19 cellular contexts compared by ENCODE assay signal in genomic region chr20:1887756-1888155, GRCh38. TPM values are rescaled to one million over a fixed set of nuclear protein-coding genes. Genes with fewer than 3 reads are reported as not detected.
DNase-seq lines count a peak whose midpoint lies in the region; FAIRE-seq and TF ChIP-seq lines count a peak whose summit lies in the region.
"Had no signal": no experiment of that assay in that cellular context is flagged by ENCODE, and none has a peak within 500 bp of the region (broad histone marks: within the 10 kb centered on the region; RNA-seq: fewer than 3 reads in every experiment).

No MANE protein-coding gene starts in this region.

- H3K27ac Mint-ChIP-seq in endothelial cell (ENCODE audit: unreplicated experiment) = peak overlapping the region; percentile 88
- no peak overlapping the region for H3K27ac Mint-ChIP-seq in activated T-helper 1 cell treated with anti-CD3 and anti-CD28 coated beads, Interleukin-12 subunit alpha, Interleukin-12 subunit beta, Interleukin-2, Interleukin-4 antibody, amounts not matched to agents 30 ng/mL and 10 ng/mL and 1 ng/mL, durations not matched to agents 14 hours and 24 hours and 36 hours
- H3K27ac Mint-ChIP-seq: B cell; CD4-positive, alpha-beta T cell; GM23338; IgD-negative memory B cell had no signal

- peaks cover 10% of the 10 kb centered on the region for H3K36me3 Mint-ChIP-seq in endothelial cell (ENCODE audit: low read depth, unreplicated experiment)
- no peaks in the 10 kb centered on the region for H3K36me3 Mint-ChIP-seq in activated T-helper 1 cell treated with anti-CD3 and anti-CD28 coated beads, Interleukin-12 subunit alpha, Interleukin-12 subunit beta, Interleukin-2, Interleukin-4 antibody, amounts not matched to agents 30 ng/mL and 10 ng/mL and 1 ng/mL, durations not matched to agents 14 hours and 24 hours and 36 hours (ENCODE audit: low read depth)
- H3K36me3 Mint-ChIP-seq: IgD-negative memory B cell had no signal

- 0 out of 22 replicates have a peak, but pooled peaks cover 0 to 2% (median 0%) of the 10 kb centered on the region in 11 experiments for H3K9me3 ChIP-seq in BLaER1 treated with 17β-estradiol and CSF1 and Interleukin-3, amounts not matched to agents 10 nM and 100 nM (replicated peaks in 1 of 11)
- H3K9me3 ChIP-seq in small intestine (ENCODE audit: control insufficient read depth, low read depth) = no peaks in the 10 kb centered on the region
- H3K9me3 ChIP-seq: Caco-2 had no signal

- TF ChIP-seq CTCF in bronchial epithelial cell (IDR thresholded peaks at IDR 0.05; ENCODE audit: insufficient read depth, low read length, severe bottlenecking) (no peak), endothelial cell (IDR thresholded peaks at IDR 0.05; ENCODE audit: unreplicated experiment) (no peak)

- H3K27me3 Mint-ChIP-seq in endothelial cell (ENCODE audit: unreplicated experiment) = peaks cover 25% of the 10 kb centered on the region
- H3K27me3 Mint-ChIP-seq in activated T-helper 1 cell treated with anti-CD3 and anti-CD28 coated beads, Interleukin-12 subunit alpha, Interleukin-12 subunit beta, Interleukin-2, Interleukin-4 antibody, amounts not matched to agents 30 ng/mL and 10 ng/mL and 1 ng/mL, durations not matched to agents 14 hours and 24 hours and 36 hours (ENCODE audit: insufficient read depth) = peaks cover 32% of the 10 kb centered on the region

- H3K9ac ChIP-seq in BLaER1 treated with 17β-estradiol and CSF1 and Interleukin-3, amounts not matched to agents 10 nM and 100 nM = no peak overlapping the region

- H3K27me3 ChIP-seq in BLaER1 treated with 17β-estradiol and CSF1 and Interleukin-3, amounts not matched to agents 10 nM and 100 nM = peaks cover 0 to 13% (median 7%) of the 10 kb centered on the region in 11 experiments; a peak in 13 of 22 replicates
- no peaks in the 10 kb centered on the region for H3K27me3 ChIP-seq in bronchial epithelial cell (ENCODE audit: control insufficient read depth, insufficient read depth, low read length)
- no peaks in the 10 kb centered on the region for H3K27me3 ChIP-seq in small intestine (ENCODE audit: control insufficient read depth in 2 of 2, insufficient read depth in 2 of 2, low read length in 2 of 2)

- H3K4me2 ChIP-seq in BLaER1 treated with 17β-estradiol and CSF1 and Interleukin-3, amounts not matched to agents 10 nM and 100 nM = peak overlapping the region in 10 of 11 experiments; percentile 26 to 99 (median 96); a peak in 19 of 22 replicates
- H3K4me2 ChIP-seq: GM23338 had no signal

- peaks cover 77% of the 10 kb centered on the region for H3K4me1 Mint-ChIP-seq in endothelial cell (ENCODE audit: unreplicated experiment)
- H3K4me1 Mint-ChIP-seq in activated T-helper 1 cell treated with anti-CD3 and anti-CD28 coated beads, Interleukin-12 subunit alpha, Interleukin-12 subunit beta, Interleukin-2, Interleukin-4 antibody, amounts not matched to agents 30 ng/mL and 10 ng/mL and 1 ng/mL, durations not matched to agents 14 hours and 24 hours and 36 hours (ENCODE audit: low read depth) = no peaks in the 10 kb centered on the region

- peak overlapping the region in 6 of 11 experiments; percentile 69 to 84 (median 78); a peak in 9 of 22 replicates for H3K27ac ChIP-seq in BLaER1 treated with 17β-estradiol and CSF1 and Interleukin-3, amounts not matched to agents 10 nM and 100 nM
- H3K27ac ChIP-seq in small intestine (ENCODE audit: low read depth in 1 of 2, low read length in 1 of 2) = peak overlapping the region; percentile 27 to 37

- H4K20me1 ChIP-seq in BLaER1 treated with 17β-estradiol and CSF1 and Interleukin-3, amounts not matched to agents 10 nM and 100 nM = 0 out of 22 replicates have a peak, but pooled peaks cover 0 to 4% (median 0%) of the 10 kb centered on the region in 11 experiments

- peak overlapping the region; percentile 44 for H3K4me3 Mint-ChIP-seq in endothelial cell (ENCODE audit: unreplicated experiment)
- no peak overlapping the region for H3K4me3 Mint-ChIP-seq in activated T-helper 1 cell treated with anti-CD3 and anti-CD28 coated beads, Interleukin-12 subunit alpha, Interleukin-12 subunit beta, Interleukin-2, Interleukin-4 antibody, amounts not matched to agents 30 ng/mL and 10 ng/mL and 1 ng/mL, durations not matched to agents 14 hours and 24 hours and 36 hours
- H3K4me3 Mint-ChIP-seq: B cell; CD4-positive, alpha-beta T cell; GM23338; IgD-negative memory B cell had no signal

- DNase-seq in bronchial epithelial cell (ENCODE audit: low read depth) (no peak), endothelial cell (ENCODE audit: low spot score) (no peak), small intestine (no peak), NCI-H524 treated with DMSO at 0.1 percent for 48 hours (lab: John Stamatoyannopoulos, UW) (no peak), DMS 273 (lab: John Stamatoyannopoulos, UW; ENCODE audit: unreplicated experiment) (no peak)
- DNase-seq in activated T-helper 1 cell treated with anti-CD3 and anti-CD28 coated beads, Interleukin-12 subunit alpha, Interleukin-12 subunit beta, Interleukin-2, Interleukin-4 antibody, amounts not matched to agents 30 ng/mL and 10 ng/mL and 1 ng/mL, durations not matched to agents 14 hours and 24 hours and 36 hours (ENCODE audit: low spot score) = no peak
- DNase-seq in activated CD4-positive, alpha-beta T cell treated with anti-CD3 and anti-CD28 coated beads for 4 hours = no peak
- DNase-seq: 8988T; Caco-2; CD4-positive, alpha-beta T cell; DMS79 treated with DMSO at 0.1 percent for 48 hours; GF-D8; H7 had no signal

- H3K4me3 ChIP-seq in BLaER1 treated with 17β-estradiol and CSF1 and Interleukin-3, amounts not matched to agents 10 nM and 100 nM = no peak overlapping the region
- no peak overlapping the region for H3K4me3 ChIP-seq in bronchial epithelial cell (ENCODE audit: low read depth, low read length)
- no peak overlapping the region for H3K4me3 ChIP-seq in small intestine (ENCODE audit: low read depth in 1 of 2, low read length in 2 of 2)
- H3K4me3 ChIP-seq: GM23338 had no signal

- H3K4me1 ChIP-seq in BLaER1 treated with 17β-estradiol and CSF1 and Interleukin-3, amounts not matched to agents 10 nM and 100 nM = peaks cover 35 to 92% (median 78%) of the 10 kb centered on the region in 10 experiments
- H3K4me1 ChIP-seq in small intestine (ENCODE audit: control insufficient read depth in 2 of 2, insufficient read depth in 1 of 2, low read depth in 1 of 2, low read length in 1 of 2) = peaks cover 3 to 8% of the 10 kb centered on the region in 2 donors

- H3K36me3 ChIP-seq in BLaER1 treated with 17β-estradiol and CSF1 and Interleukin-3, amounts not matched to agents 10 nM and 100 nM = peaks cover 0 to 12% (median 0%) of the 10 kb centered on the region in 11 experiments; a peak in 2 of 22 replicates
- H3K36me3 ChIP-seq in bronchial epithelial cell (ENCODE audit: control insufficient read depth, insufficient read depth, low read length) (no peaks in the 10 kb centered on the region), small intestine (ENCODE audit: control insufficient read depth in 2 of 2, insufficient read depth in 2 of 2, low read length in 2 of 2) (no peaks in the 10 kb centered on the region)

- H3K9me3 Mint-ChIP-seq in endothelial cell (ENCODE audit: unreplicated experiment) = no peaks in the 10 kb centered on the region
- H3K9me3 Mint-ChIP-seq in activated T-helper 1 cell treated with anti-CD3 and anti-CD28 coated beads, Interleukin-12 subunit alpha, Interleukin-12 subunit beta, Interleukin-2, Interleukin-4 antibody, amounts not matched to agents 30 ng/mL and 10 ng/mL and 1 ng/mL, durations not matched to agents 14 hours and 24 hours and 36 hours = no peaks in the 10 kb centered on the region
- H3K9me3 Mint-ChIP-seq: CD4-positive, alpha-beta T cell; GM23338 had no signal

- intact Hi-C loops in activated T-helper 1 cell treated with anti-CD3 and anti-CD28 coated beads, Interleukin-12 subunit alpha, Interleukin-12 subunit beta, Interleukin-2, Interleukin-4 antibody, amounts not matched to agents 30 ng/mL and 10 ng/mL and 1 ng/mL, durations not matched to agents 14 hours and 24 hours and 36 hours (cut with micrococcal nuclease) = no loop called here

- FAIRE-seq in bronchial epithelial cell (lab: Jason Lieb, UNC) = peak; percentile 36
- FAIRE-seq in small intestine (lab: Jason Lieb, UNC) = no peak
- FAIRE-seq: D721Med, HepG2 had no signal

- 62 to 75% (median 70%) methylated on average over 2 of the region's 2 CpGs for WGBS in small intestine, 3 donors

RNA-seq across cellular contexts. Expression of gene SIRPA, which starts 7.5 kb away (rescaled TPM):
- 5.0 and 6.8 TPM in 2 replicates for total RNA-seq in bronchial epithelial cell
- 132 TPM for total RNA-seq in endothelial cell (ENCODE audit: unreplicated experiment)
- 10 to 100 TPM; 11.4 to 27.0 (median 17.8) TPM for polyA plus RNA-seq in small intestine
- not detected in 2 replicates for total RNA-seq in activated T-helper 1 cell treated with anti-CD3 and anti-CD28 coated beads, Interleukin-12 subunit alpha, Interleukin-12 subunit beta, Interleukin-2, Interleukin-4 antibody, amounts not matched to agents 30 ng/mL and 10 ng/mL and 1 ng/mL, durations not matched to agents 14 hours and 24 hours and 36 hours

Comparison
In these comparisons a context has a peak if more than half of its experiments do, and no peak if none do; other contexts are left out.
1. RNA of gene SIRPA, which starts 7.5 kb away (total RNA-seq): 132 TPM in endothelial cell (single experiment); 5.0 to 6.8 TPM in bronchial epithelial cell and not detected in activated T-helper 1 cell treated with anti-CD3 and anti-CD28 coated beads, Interleukin-12 subunit alpha, Interleukin-12 subunit beta, Interleukin-2, Interleukin-4 antibody, amounts not matched to agents 30 ng/mL and 10 ng/mL and 1 ng/mL, durations not matched to agents 14 hours and 24 hours and 36 hours; every median in the first group is over 10 times any median in the second.